In the genomic region with DNA sequence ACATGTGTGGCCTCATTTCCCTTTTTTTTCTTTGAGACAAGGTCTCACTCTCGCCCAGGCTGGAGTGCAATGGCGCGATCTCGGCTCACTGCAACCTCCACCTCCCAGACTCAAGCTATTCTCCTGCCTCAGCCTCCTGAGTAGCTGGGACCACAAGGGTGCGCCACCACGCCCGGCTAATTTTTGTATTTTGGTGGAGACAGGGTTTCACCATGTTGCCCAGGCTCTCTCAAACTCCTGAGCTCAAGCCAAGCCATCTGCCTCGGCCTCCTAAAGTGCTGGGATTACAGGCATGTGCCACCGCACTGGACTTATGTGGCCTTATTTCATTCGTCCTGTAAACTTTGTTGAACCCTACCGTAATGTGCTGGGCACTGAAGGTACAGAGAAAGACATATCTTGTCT, we compare ENCODE assay signal across 8 cellular contexts. TPM values are rescaled to one million over a fixed set of nuclear protein-coding genes. Genes with fewer than 3 reads are reported as not detected.
DNase-seq lines count a peak whose midpoint lies in the region; ATAC-seq and TF ChIP-seq lines count a peak whose summit lies in the region.

No MANE protein-coding gene starts in this region.

- 56% methylated on average over 11 of the region's 11 CpGs for WGBS in smooth muscle cell (ENCODE audit: low lambda C conversion rate)

- intact Hi-C loops in activated T-helper 1 cell treated with anti-CD3 and anti-CD28 coated beads, Interleukin-12 subunit alpha, Interleukin-12 subunit beta, Interleukin-2, Interleukin-4 antibody, amounts not matched to agents 30 ng/mL and 10 ng/mL and 1 ng/mL, durations not matched to agents 14 hours and 24 hours and 36 hours (cut with micrococcal nuclease) = loop anchor here (5.0 to 10.0 kb wide), 4 partner anchors 134 to 1776 kb away; a partner anchor contains a TSS

- no peaks in the 10 kb centered on the region for H3K27me3 Mint-ChIP-seq in activated T-helper 1 cell treated with anti-CD3 and anti-CD28 coated beads, Interleukin-12 subunit alpha, Interleukin-12 subunit beta, Interleukin-2, Interleukin-4 antibody, amounts not matched to agents 30 ng/mL and 10 ng/mL and 1 ng/mL, durations not matched to agents 14 hours and 24 hours and 36 hours (ENCODE audit: insufficient read depth)

- H3F3A ChIP-seq in smooth muscle cell (ENCODE audit: low read depth) = no peaks in the 10 kb centered on the region

- peak overlapping the region; percentile 96 for H3K9ac ChIP-seq in smooth muscle cell (ENCODE audit: low read depth)

- peak; percentile 45 for DNase-seq in DMS53 (lab: John Stamatoyannopoulos, UW)
- no peak for DNase-seq in DMS53 treated with DMSO at 0.1 percent for 48 hours (lab: John Stamatoyannopoulos, UW; ENCODE audit: unreplicated experiment)
- DNase-seq in NCI-H524 treated with DMSO at 0.1 percent for 48 hours (lab: John Stamatoyannopoulos, UW) = peak; percentile 4
- peak; percentile 37 for DNase-seq in activated T-helper 1 cell treated with anti-CD3 and anti-CD28 coated beads, Interleukin-12 subunit alpha, Interleukin-12 subunit beta, Interleukin-2, Interleukin-4 antibody, amounts not matched to agents 30 ng/mL and 10 ng/mL and 1 ng/mL, durations not matched to agents 14 hours and 24 hours and 36 hours (ENCODE audit: low spot score)
- DNase-seq in cardiac muscle cell (ENCODE audit: low read depth in 1 of 2, low spot score in 1 of 2) = peak in 1 of 2 donors; percentile 43
- DNase-seq in smooth muscle cell (lab: John Stamatoyannopoulos, UW; ENCODE audit: unreplicated experiment) = no peak
- DNase-seq in Kasumi-1 (lab: John Stamatoyannopoulos, UW) = no peak

- H3K36me3 ChIP-seq in cardiac muscle cell (no peaks in the 10 kb centered on the region), smooth muscle cell (ENCODE audit: low read depth) (no peaks in the 10 kb centered on the region)

- H3K79me2 ChIP-seq in smooth muscle cell (ENCODE audit: low read depth) = peaks cover 13% of the 10 kb centered on the region

- H3K4me1 Mint-ChIP-seq in activated T-helper 1 cell treated with anti-CD3 and anti-CD28 coated beads, Interleukin-12 subunit alpha, Interleukin-12 subunit beta, Interleukin-2, Interleukin-4 antibody, amounts not matched to agents 30 ng/mL and 10 ng/mL and 1 ng/mL, durations not matched to agents 14 hours and 24 hours and 36 hours (ENCODE audit: low read depth) = peaks cover 47% of the 10 kb centered on the region

- TF ChIP-seq CTCF in cardiac muscle cell (IDR thresholded peaks at IDR 0.05; ENCODE audit: low read depth, low read length) (peak; percentile 44), smooth muscle cell (IDR thresholded peaks at IDR 0.05; ENCODE audit: borderline replicate concordance, insufficient read depth, poor library complexity, severe bottlenecking) (peak; percentile 21)

- H3K4me3 Mint-ChIP-seq in activated T-helper 1 cell treated with anti-CD3 and anti-CD28 coated beads, Interleukin-12 subunit alpha, Interleukin-12 subunit beta, Interleukin-2, Interleukin-4 antibody, amounts not matched to agents 30 ng/mL and 10 ng/mL and 1 ng/mL, durations not matched to agents 14 hours and 24 hours and 36 hours = no peak overlapping the region

- H3K27me3 ChIP-seq in cardiac muscle cell (no peaks in the 10 kb centered on the region), smooth muscle cell (ENCODE audit: low read depth) (no peaks in the 10 kb centered on the region)

- H3K9me3 Mint-ChIP-seq in activated T-helper 1 cell treated with anti-CD3 and anti-CD28 coated beads, Interleukin-12 subunit alpha, Interleukin-12 subunit beta, Interleukin-2, Interleukin-4 antibody, amounts not matched to agents 30 ng/mL and 10 ng/mL and 1 ng/mL, durations not matched to agents 14 hours and 24 hours and 36 hours = no peaks in the 10 kb centered on the region

- no peaks in the 10 kb centered on the region for H4K20me1 ChIP-seq in smooth muscle cell (ENCODE audit: low read depth)

- no peak for ATAC-seq in HG02623 (IDR thresholded peaks at IDR 0.05; ENCODE audit: unreplicated experiment)

- H3K4me2 ChIP-seq in smooth muscle cell = peak overlapping the region; percentile 82

- H3K9me3 ChIP-seq in cardiac muscle cell (ENCODE audit: low read depth) (no peaks in the 10 kb centered on the region), smooth muscle cell (replicated peaks; ENCODE audit: low read depth) (no peaks in the 10 kb centered on the region)

- H3K27ac ChIP-seq in cardiac muscle cell = peak overlapping the region; percentile 95
- H3K27ac ChIP-seq in smooth muscle cell (ENCODE audit: low read depth) = peak overlapping the region; percentile 98

- H3K4me1 ChIP-seq in cardiac muscle cell (ENCODE audit: low read depth) (peaks cover 5% of the 10 kb centered on the region), smooth muscle cell (ENCODE audit: low read depth) (peaks cover 4% of the 10 kb centered on the region)

- peak overlapping the region; percentile 84 for H2AFZ ChIP-seq in smooth muscle cell (ENCODE audit: low read depth)

- no peak overlapping the region for H3K27ac Mint-ChIP-seq in activated T-helper 1 cell treated with anti-CD3 and anti-CD28 coated beads, Interleukin-12 subunit alpha, Interleukin-12 subunit beta, Interleukin-2, Interleukin-4 antibody, amounts not matched to agents 30 ng/mL and 10 ng/mL and 1 ng/mL, durations not matched to agents 14 hours and 24 hours and 36 hours

- H3K36me3 Mint-ChIP-seq in activated T-helper 1 cell treated with anti-CD3 and anti-CD28 coated beads, Interleukin-12 subunit alpha, Interleukin-12 subunit beta, Interleukin-2, Interleukin-4 antibody, amounts not matched to agents 30 ng/mL and 10 ng/mL and 1 ng/mL, durations not matched to agents 14 hours and 24 hours and 36 hours (ENCODE audit: low read depth) = peaks cover 17% of the 10 kb centered on the region

- H3K4me3 ChIP-seq in cardiac muscle cell (peak overlapping the region; percentile 41), smooth muscle cell (peak overlapping the region; percentile 62)

RNA-seq across cellular contexts. Expression of a gene that starts 0.6 kb away (rescaled TPM):
- 20.6 TPM in 2 replicates for total RNA-seq in activated T-helper 1 cell treated with anti-CD3 and anti-CD28 coated beads, Interleukin-12 subunit alpha, Interleukin-12 subunit beta, Interleukin-2, Interleukin-4 antibody, amounts not matched to agents 30 ng/mL and 10 ng/mL and 1 ng/mL, durations not matched to agents 14 hours and 24 hours and 36 hours
- total RNA-seq in cardiac muscle cell = 9.9 and 13.1 TPM in 2 replicates
- polyA plus RNA-seq in cardiac muscle cell = 10.9 and 11.4 TPM in 2 replicates
- 9.6 and 11.0 TPM in 2 replicates for total RNA-seq in smooth muscle cell
- polyA plus RNA-seq in smooth muscle cell = 5.9 and 6.2 TPM in 2 replicates

Comparison
In these comparisons a context has a peak if more than half of its experiments do, and no peak if none do; other contexts are left out.
1. DNase-seq: peak in DMS53 (single experiment), NCI-H524 treated with DMSO at 0.1 percent for 48 hours (single experiment) and activated T-helper 1 cell treated with anti-CD3 and anti-CD28 coated beads, Interleukin-12 subunit alpha, Interleukin-12 subunit beta, Interleukin-2, Interleukin-4 antibody, amounts not matched to agents 30 ng/mL and 10 ng/mL and 1 ng/mL, durations not matched to agents 14 hours and 24 hours and 36 hours (single experiment); none in DMS53 treated with DMSO at 0.1 percent for 48 hours (single experiment), smooth muscle cell (single experiment) and Kasumi-1 (0 of 2).